ENCODE assay signal across 8 cellular contexts in genomic region chr6:43014434-43014909, GRCh38. TPM values are rescaled to one million over a fixed set of nuclear protein-coding genes. Genes with fewer than 3 reads are reported as not detected.
DNase-seq lines count a peak whose midpoint lies in the region; ATAC-seq and TF ChIP-seq lines count a peak whose summit lies in the region.

No MANE protein-coding gene starts in this region.

- H3K9me3 Mint-ChIP-seq in activated T-helper 1 cell treated with anti-CD3 and anti-CD28 coated beads, Interleukin-12 subunit alpha, Interleukin-12 subunit beta, Interleukin-2, Interleukin-4 antibody, amounts not matched to agents 30 ng/mL and 10 ng/mL and 1 ng/mL, durations not matched to agents 14 hours and 24 hours and 36 hours, result no peaks in the 10 kb centered on the region
- no peaks in the 10 kb centered on the region for H3K9me3 Mint-ChIP-seq in stimulated activated naive B cell treated with anti-CD40 and anti-IgM and Interleukin-4, amounts not matched to agents 10 μg/mL and 1 μg/mL and 100 μg/mL, for 72 hours

- ATAC-seq in heart right ventricle (no peak), left ventricle myocardium superior (no peak), HG03159 (IDR thresholded peaks at IDR 0.05; ENCODE audit: unreplicated experiment) (no peak)
- no peak for ATAC-seq in stimulated activated naive B cell treated with anti-CD40 and anti-IgM and Interleukin-4, amounts not matched to agents 10 μg/mL and 1 μg/mL and 100 μg/mL, for 72 hours (replicated peaks)

- H3K9ac ChIP-seq in iPS-18a (ENCODE audit: low read length), result peak overlapping the region; percentile 71

- peaks cover 2% of the 10 kb centered on the region for H3K27me3 Mint-ChIP-seq in activated T-helper 1 cell treated with anti-CD3 and anti-CD28 coated beads, Interleukin-12 subunit alpha, Interleukin-12 subunit beta, Interleukin-2, Interleukin-4 antibody, amounts not matched to agents 30 ng/mL and 10 ng/mL and 1 ng/mL, durations not matched to agents 14 hours and 24 hours and 36 hours (ENCODE audit: insufficient read depth)
- H3K27me3 Mint-ChIP-seq in stimulated activated naive B cell treated with anti-CD40 and anti-IgM and Interleukin-4, amounts not matched to agents 10 μg/mL and 1 μg/mL and 100 μg/mL, for 72 hours, result no peaks in the 10 kb centered on the region

- peaks cover 32% of the 10 kb centered on the region for H3K36me3 Mint-ChIP-seq in activated T-helper 1 cell treated with anti-CD3 and anti-CD28 coated beads, Interleukin-12 subunit alpha, Interleukin-12 subunit beta, Interleukin-2, Interleukin-4 antibody, amounts not matched to agents 30 ng/mL and 10 ng/mL and 1 ng/mL, durations not matched to agents 14 hours and 24 hours and 36 hours (ENCODE audit: low read depth)
- peaks cover 27 to 60% of the 10 kb centered on the region in 2 donors for H3K36me3 Mint-ChIP-seq in stimulated activated naive B cell treated with anti-CD40 and anti-IgM and Interleukin-4, amounts not matched to agents 10 μg/mL and 1 μg/mL and 100 μg/mL, for 72 hours

- peak overlapping the region; percentile 78 for H3K27ac Mint-ChIP-seq in activated T-helper 1 cell treated with anti-CD3 and anti-CD28 coated beads, Interleukin-12 subunit alpha, Interleukin-12 subunit beta, Interleukin-2, Interleukin-4 antibody, amounts not matched to agents 30 ng/mL and 10 ng/mL and 1 ng/mL, durations not matched to agents 14 hours and 24 hours and 36 hours
- peak overlapping the region; percentile 98 for H3K27ac Mint-ChIP-seq in stimulated activated naive B cell treated with anti-CD40 and anti-IgM and Interleukin-4, amounts not matched to agents 10 μg/mL and 1 μg/mL and 100 μg/mL, for 72 hours

- H3K36me3 ChIP-seq in heart right ventricle (peaks cover 0 to 59% (median 23%) of the 10 kb centered on the region in 9 donors), iPS-18a (ENCODE audit: control insufficient read depth, low read depth, low read length) (peaks cover 44% of the 10 kb centered on the region)

- 0 to 1% methylated on average over 7 of the region's 7 CpGs for WGBS in heart right ventricle, 2 donors

- peak overlapping the region; percentile 93 for H3K4me3 Mint-ChIP-seq in activated T-helper 1 cell treated with anti-CD3 and anti-CD28 coated beads, Interleukin-12 subunit alpha, Interleukin-12 subunit beta, Interleukin-2, Interleukin-4 antibody, amounts not matched to agents 30 ng/mL and 10 ng/mL and 1 ng/mL, durations not matched to agents 14 hours and 24 hours and 36 hours
- peak overlapping the region; percentile 96 to 99 for H3K4me3 Mint-ChIP-seq in stimulated activated naive B cell treated with anti-CD40 and anti-IgM and Interleukin-4, amounts not matched to agents 10 μg/mL and 1 μg/mL and 100 μg/mL, for 72 hours

- H3K9me3 ChIP-seq in heart right ventricle (no peaks in the 10 kb centered on the region), iPS-18a (ENCODE audit: control insufficient read depth, low read depth, low read length) (no peaks in the 10 kb centered on the region)

- intact Hi-C loops in heart right ventricle (cut with DNase I) (loop anchor here in 6 of 10 donors (2.0 to 5.0 kb wide), 7 partner anchors 38 to 158 kb away; partner anchors contain the start of genes CUL7 (in 2 of the 6), KLC4 (in 2 of the 6), MRPL2 (in 2 of the 6) and SRF (in 2 of the 6)), left ventricle myocardium superior (cut with micrococcal nuclease) (no loop called here), posterior cingulate gyrus (cut with DNase I) (loop anchor here (5.0 to 10.0 kb wide), 2 partner anchors 82 to 160 kb away; partner anchors contain the start of gene SRF)
- intact Hi-C loops in activated T-helper 1 cell treated with anti-CD3 and anti-CD28 coated beads, Interleukin-12 subunit alpha, Interleukin-12 subunit beta, Interleukin-2, Interleukin-4 antibody, amounts not matched to agents 30 ng/mL and 10 ng/mL and 1 ng/mL, durations not matched to agents 14 hours and 24 hours and 36 hours (cut with micrococcal nuclease), result loop anchor here (1.0 to 5.0 kb wide), 9 partner anchors 39 to 615 kb away; partner anchors contain the start of genes ABCC10, CNPY3, CUL7 and GTPBP2

- DNase-seq in heart right ventricle, result no peak
- DNase-seq in left ventricle myocardium superior, result no peak
- no peak for DNase-seq in activated T-helper 1 cell treated with anti-CD3 and anti-CD28 coated beads, Interleukin-12 subunit alpha, Interleukin-12 subunit beta, Interleukin-2, Interleukin-4 antibody, amounts not matched to agents 30 ng/mL and 10 ng/mL and 1 ng/mL, durations not matched to agents 14 hours and 24 hours and 36 hours (ENCODE audit: low spot score)
- no peak for DNase-seq in stimulated activated naive B cell treated with anti-CD40 and anti-IgM and Interleukin-4, amounts not matched to agents 10 μg/mL and 1 μg/mL and 100 μg/mL, for 72 hours
- no peak for DNase-seq in stimulated activated CD4-positive, alpha-beta T cell treated with anti-CD3 and anti-CD28 coated beads, Interleukin-4, amount 100 ng/mL, for 24 hours
- DNase-seq in posterior cingulate gyrus, result no peak

- TF ChIP-seq CTCF in heart right ventricle (IDR thresholded peaks at IDR 0.05), result no peak

- H3K27ac ChIP-seq in heart right ventricle (peak overlapping the region; percentile 47 to 90 (median 87)), iPS-18a (ENCODE audit: low read length) (peak overlapping the region; percentile 47)

- peaks cover 46% of the 10 kb centered on the region for H3K4me1 Mint-ChIP-seq in activated T-helper 1 cell treated with anti-CD3 and anti-CD28 coated beads, Interleukin-12 subunit alpha, Interleukin-12 subunit beta, Interleukin-2, Interleukin-4 antibody, amounts not matched to agents 30 ng/mL and 10 ng/mL and 1 ng/mL, durations not matched to agents 14 hours and 24 hours and 36 hours (ENCODE audit: low read depth)
- peaks cover 39 to 72% of the 10 kb centered on the region in 2 donors for H3K4me1 Mint-ChIP-seq in stimulated activated naive B cell treated with anti-CD40 and anti-IgM and Interleukin-4, amounts not matched to agents 10 μg/mL and 1 μg/mL and 100 μg/mL, for 72 hours

- H3K27me3 ChIP-seq in heart right ventricle (no peaks in the 10 kb centered on the region), iPS-18a (ENCODE audit: control insufficient read depth, insufficient read depth, low read length) (no peaks in the 10 kb centered on the region)

- peaks cover 11 to 61% (median 50%) of the 10 kb centered on the region in 9 donors for H3K4me1 ChIP-seq in heart right ventricle
- H3K4me1 ChIP-seq in iPS-18a (ENCODE audit: control insufficient read depth, low read depth, low read length), result no peaks in the 10 kb centered on the region

- peak overlapping the region; percentile 65 to 85 (median 76) for H3K4me3 ChIP-seq in heart right ventricle
- peak overlapping the region; percentile 76 for H3K4me3 ChIP-seq in iPS-18a (ENCODE audit: low read length)

RNA-seq across cellular contexts. Expression of gene KLHDC3, which starts 0.4 kb away (rescaled TPM):
- total RNA-seq in heart right ventricle (100 to 1,000 TPM in 4 of 10 donors, 10 to 100 TPM in 6; 78.2 to 165 (median 92.0) TPM), left ventricle myocardium superior (167 TPM)
- polyA plus RNA-seq in heart right ventricle, result 100 to 1,000 TPM in 1 of 2 donors, 10 to 100 TPM in 1; 80.2 to 160 TPM
- 76.6 and 77.0 TPM in 2 replicates for total RNA-seq in activated T-helper 1 cell treated with anti-CD3 and anti-CD28 coated beads, Interleukin-12 subunit alpha, Interleukin-12 subunit beta, Interleukin-2, Interleukin-4 antibody, amounts not matched to agents 30 ng/mL and 10 ng/mL and 1 ng/mL, durations not matched to agents 14 hours and 24 hours and 36 hours

RNA-seq across cellular contexts. Expression of gene MEA1, which starts 0.7 kb away (rescaled TPM):
- 10 to 100 TPM; 22.9 to 38.7 (median 28.3) TPM for total RNA-seq in heart right ventricle
- polyA plus RNA-seq in heart right ventricle, result 10 to 100 TPM; 51.9 to 74.3 TPM
- total RNA-seq in left ventricle myocardium superior, result 28.7 TPM
- 89.3 and 92.7 TPM in 2 replicates for total RNA-seq in activated T-helper 1 cell treated with anti-CD3 and anti-CD28 coated beads, Interleukin-12 subunit alpha, Interleukin-12 subunit beta, Interleukin-2, Interleukin-4 antibody, amounts not matched to agents 30 ng/mL and 10 ng/mL and 1 ng/mL, durations not matched to agents 14 hours and 24 hours and 36 hours

RNA-seq across cellular contexts. Expression of gene RRP36, which starts 7.0 kb away (rescaled TPM):
- 10 to 100 TPM; 21.4 to 35.3 (median 25.6) TPM for total RNA-seq in heart right ventricle
- polyA plus RNA-seq in heart right ventricle, result 10 to 100 TPM; 19.4 to 43.6 TPM
- 27.6 TPM for total RNA-seq in left ventricle myocardium superior
- total RNA-seq in activated T-helper 1 cell treated with anti-CD3 and anti-CD28 coated beads, Interleukin-12 subunit alpha, Interleukin-12 subunit beta, Interleukin-2, Interleukin-4 antibody, amounts not matched to agents 30 ng/mL and 10 ng/mL and 1 ng/mL, durations not matched to agents 14 hours and 24 hours and 36 hours, result 86.1 and 89.9 TPM in 2 replicates

RNA-seq across cellular contexts. Expression of gene PPP2R5D, which starts 30.1 kb away (rescaled TPM):
- total RNA-seq in heart right ventricle (10 to 100 TPM; 28.4 to 47.1 (median 31.8) TPM), left ventricle myocardium superior (40.3 TPM)
- 10 to 100 TPM; 23.9 to 35.7 TPM for polyA plus RNA-seq in heart right ventricle
- 52.1 and 53.4 TPM in 2 replicates for total RNA-seq in activated T-helper 1 cell treated with anti-CD3 and anti-CD28 coated beads, Interleukin-12 subunit alpha, Interleukin-12 subunit beta, Interleukin-2, Interleukin-4 antibody, amounts not matched to agents 30 ng/mL and 10 ng/mL and 1 ng/mL, durations not matched to agents 14 hours and 24 hours and 36 hours

RNA-seq across cellular contexts. Expression of gene PEX6, which starts 35.5 kb away (rescaled TPM):
- total RNA-seq in heart right ventricle (10 to 100 TPM; 11.2 to 32.6 (median 17.2) TPM), left ventricle myocardium superior (27.8 TPM)
- polyA plus RNA-seq in heart right ventricle, result 10 to 100 TPM in 1 of 2 donors, 1 to 10 TPM in 1; 9.1 to 16.9 TPM
- 20.9 TPM in 2 replicates for total RNA-seq in activated T-helper 1 cell treated with anti-CD3 and anti-CD28 coated beads, Interleukin-12 subunit alpha, Interleukin-12 subunit beta, Interleukin-2, Interleukin-4 antibody, amounts not matched to agents 30 ng/mL and 10 ng/mL and 1 ng/mL, durations not matched to agents 14 hours and 24 hours and 36 hours
